In the genomic region with DNA sequence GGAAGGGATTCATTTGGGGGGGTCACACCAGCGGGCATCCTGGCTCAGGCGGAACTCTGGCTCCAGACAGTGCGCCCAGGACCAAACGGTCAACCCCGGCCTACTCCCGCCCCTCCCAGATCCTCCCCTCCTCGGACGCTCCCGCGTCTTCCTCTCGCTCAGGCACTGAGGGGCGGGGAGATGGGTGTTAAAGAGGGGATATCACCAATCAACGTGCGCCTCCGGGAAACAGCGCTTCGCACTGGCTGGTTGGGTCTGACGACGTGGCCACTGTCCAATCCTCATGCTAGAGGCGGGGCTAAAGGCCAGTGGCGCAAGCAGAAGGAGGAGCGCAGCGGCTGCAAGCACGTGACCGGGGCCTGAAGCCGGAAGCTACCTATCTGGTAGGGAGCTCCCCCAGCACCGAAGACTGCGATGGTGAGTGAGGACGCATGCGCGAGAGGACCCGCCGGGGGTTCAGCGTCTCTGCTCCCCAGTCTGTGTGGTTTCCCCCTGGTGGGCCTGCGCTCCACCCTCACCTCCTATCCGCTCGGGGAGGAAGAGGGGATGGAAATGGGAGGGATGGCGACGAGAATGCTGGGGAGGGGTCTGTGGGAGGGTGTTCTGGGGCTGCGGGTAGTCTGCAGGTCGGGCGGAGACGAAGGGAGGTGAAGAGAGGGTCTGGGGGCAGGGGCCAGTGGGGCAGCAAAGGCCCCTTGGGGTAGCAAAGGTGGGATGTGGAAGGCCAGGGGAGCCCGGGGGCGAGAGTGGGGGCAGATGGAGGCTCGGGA, we compare ENCODE assay signal across 8 cellular contexts. TPM values are rescaled to one million over a fixed set of nuclear protein-coding genes. Genes with fewer than 3 reads are reported as not detected.
DNase-seq lines count a peak whose midpoint lies in the region; ATAC-seq and TF ChIP-seq lines count a peak whose summit lies in the region.

A gene (plus strand): TSS at position 360 of the 770 bp plus-strand sequence. CDS start 55 bp downstream, at position 415.

- DNase-seq in ACHN (peak; percentile 100), NCI-H2196 treated with DMSO at 0.1 percent for 48 hours (lab: John Stamatoyannopoulos, UW; ENCODE audit: unreplicated experiment) (peak; percentile 98), breast epithelium (ENCODE audit: low spot score in 2 of 2) (peak; percentile 99)

- H3K4me3 ChIP-seq in breast epithelium (peak within 1 kb of the TSS; percentile 86 to 94 (median 86)), iPS-18a (ENCODE audit: low read length) (peak within 1 kb of the TSS; percentile 94), skeletal muscle tissue (ENCODE audit: low read length in 3 of 3) (peak within 1 kb of the TSS; percentile 98 to 100 (median 99))

- H3K27ac ChIP-seq in VCaP: peak within 1 kb of the TSS; percentile 88
- H3K27ac ChIP-seq in breast epithelium: peak within 1 kb of the TSS; percentile 91 to 93
- peak within 1 kb of the TSS; percentile 67 for H3K27ac ChIP-seq in iPS-18a (ENCODE audit: low read length)
- H3K27ac ChIP-seq in skeletal muscle tissue (ENCODE audit: low read depth, low read length): peak within 1 kb of the TSS; percentile 81

- H3K27me3 ChIP-seq in breast epithelium (no peaks in the 10 kb centered on the region), iPS-18a (ENCODE audit: control insufficient read depth, insufficient read depth, low read length) (no peaks in the 10 kb centered on the region), skeletal muscle tissue (ENCODE audit: control insufficient read depth in 3 of 3, insufficient read depth in 3 of 3, low read length in 3 of 3) (no peaks in the 10 kb centered on the region)

- H3K9me3 ChIP-seq in breast epithelium (no peaks in the 10 kb centered on the region), iPS-18a (ENCODE audit: control insufficient read depth, low read depth, low read length) (no peaks in the 10 kb centered on the region), skeletal muscle tissue (ENCODE audit: control insufficient read depth in 3 of 3, low read length in 3 of 3) (no peaks in the 10 kb centered on the region)

- H3K9ac ChIP-seq in iPS-18a (ENCODE audit: low read length) (peak within 1 kb of the TSS; percentile 77), skeletal muscle tissue (ENCODE audit: low read depth in 1 of 3, low read length in 3 of 3) (peak within 1 kb of the TSS; percentile 91 to 98 (median 97))

- in situ Hi-C loops in ACHN (cut with HindIII; ENCODE audit: low pct_ligation_motif_present, low pct_unique_long_range_greater_than_20kb, low sequenced_read_pairs): no loop called here

- H3K36me3 ChIP-seq in breast epithelium (no peaks in the 10 kb centered on the region), iPS-18a (ENCODE audit: control insufficient read depth, low read depth, low read length) (peaks cover 3% of the 10 kb centered on the region), skeletal muscle tissue (ENCODE audit: control insufficient read depth in 3 of 3, insufficient read depth in 3 of 3, low read length in 3 of 3) (peaks cover 8 to 9% (median 8%) of the 10 kb centered on the region in 3 donors)

- TF ChIP-seq POLR2A in breast epithelium (IDR thresholded peaks at IDR 0.05): peak; percentile 64

- ATAC-seq in GM18870 (IDR thresholded peaks at IDR 0.05; ENCODE audit: unreplicated experiment) (peak; percentile 98), HG03135 (IDR thresholded peaks at IDR 0.05; ENCODE audit: unreplicated experiment) (peak; percentile 98)

- TF ChIP-seq CTCF in VCaP (conservative IDR thresholded peaks at IDR 0.05): no peak
- TF ChIP-seq CTCF in breast epithelium (IDR thresholded peaks at IDR 0.05): no peak

- H3K4me1 ChIP-seq in breast epithelium (peaks cover 5 to 7% of the 10 kb centered on the region in 2 donors), iPS-18a (ENCODE audit: control insufficient read depth, low read depth, low read length) (peaks cover 10% of the 10 kb centered on the region), skeletal muscle tissue (ENCODE audit: control insufficient read depth in 3 of 3, insufficient read depth in 3 of 3, low read length in 3 of 3) (peaks cover 10 to 18% (median 10%) of the 10 kb centered on the region in 3 donors)

- intact Hi-C loops in breast epithelium (cut with DNase I; ENCODE audit: low total_unique reads): loop anchor here (10.0 kb wide), 1 partner anchor 64 kb away; a partner anchor contains a TSS

RNA-seq across cellular contexts. Expression of the gene that starts here (rescaled TPM):
- total RNA-seq in breast epithelium (100 to 1,000 TPM; 154 to 285 (median 207) TPM), skeletal muscle tissue (73.1 TPM)

Comparison
In these comparisons a context has a peak if more than half of its experiments do, and no peak if none do; other contexts are left out.
1. Peak in every context shown above with its lines: DNase-seq, ATAC-seq, H3K4me3 ChIP-seq and H3K27ac ChIP-seq.